Comparison of ENCODE assay signal across 1 cellular context in the genomic region with DNA sequence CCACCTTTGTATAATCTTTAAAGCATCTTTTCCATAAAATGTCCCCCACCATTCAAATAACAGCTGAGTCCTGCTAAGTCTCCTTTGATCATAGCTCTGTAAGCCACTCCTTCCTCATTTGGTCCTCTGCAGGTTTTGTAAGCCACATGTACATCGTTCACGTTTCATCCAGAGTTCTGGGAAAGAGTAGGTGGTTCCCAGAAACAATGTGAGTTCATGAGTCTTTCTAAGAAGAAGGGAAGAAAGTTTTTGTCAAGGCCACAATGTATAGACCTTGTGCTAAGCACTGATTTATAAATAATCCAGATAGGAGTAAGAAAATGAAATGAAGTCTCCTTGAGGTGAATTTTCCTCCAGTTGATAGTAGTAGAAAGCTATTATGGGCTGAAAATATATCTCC.
TF ChIP-seq lines count a peak whose summit lies in the region.

No MANE protein-coding gene starts in this region.

TF ChIP-seq in K562, 482 proteins besides CTCF, POLR2A, EP300 and RAD21:
- TF ChIP-seq MYC (IDR thresholded peaks at IDR 0.05; ENCODE audit: low read depth, low read length) (0 out of 2 replicates have a peak, but pooled peaks have one; percentile 12), MYC (CRISPR knock-in tag; IDR thresholded peaks at IDR 0.05; ENCODE audit: borderline replicate concordance, low read depth) (no peak), EGR1 (conservative IDR thresholded peaks at IDR 0.05) (peak; percentile 86), U2AF2 (optimal IDR thresholded peaks at IDR 0.05; ENCODE audit: low read depth, low read length) (no peak), CTBP1 (IDR thresholded peaks at IDR 0.05; ENCODE audit: borderline replicate concordance) (peak; percentile 68; the same call in 1 of the 2 replicates), HDAC1 (IDR thresholded peaks at IDR 0.05) (peak in 1 of 2 experiments; percentile 74; a peak in 2 of 4 replicates), MNT (conservative IDR thresholded peaks at IDR 0.05) (0 out of 4 replicates have a peak, but pooled peaks of 1 of the 2 experiments have one; percentile 38), HDAC2 (IDR thresholded peaks at IDR 0.05) (0 out of 2 replicates have a peak, but pooled peaks have one; percentile 38), CBFA2T3 (IDR thresholded peaks at IDR 0.05) (peak; percentile 11; the same call in 1 of the 2 replicates), SOX6 (IDR thresholded peaks at IDR 0.05) (peak; percentile 24; the same call in 1 of the 2 replicates), BHLHE40 (IDR thresholded peaks at IDR 0.05; ENCODE audit: low read length) (peak; percentile 68), TCF3 (CRISPR knock-in tag; IDR thresholded peaks at IDR 0.05) (peak; percentile 41; the same call in 1 of the 2 replicates), RCOR1 (IDR thresholded peaks at IDR 0.05; ENCODE audit: borderline replicate concordance in 1 of 2, low read depth in 2 of 2, low read length in 2 of 2) (peak in 1 of 2 experiments; percentile 68; a peak in 2 of 4 replicates), KDM1A (IDR thresholded peaks at IDR 0.05) (peak; percentile 72 to 86), ZNF253 (CRISPR knock-in tag; conservative IDR thresholded peaks at IDR 0.05) (no peak), FOXO4 (CRISPR knock-in tag; IDR thresholded peaks at IDR 0.05) (no peak), SMARCE1 (IDR thresholded peaks at IDR 0.05) (no peak), JUND (IDR thresholded peaks at IDR 0.05; ENCODE audit: borderline replicate concordance, low read depth, low read length) (0 out of 2 replicates have a peak, but pooled peaks have one; percentile 12), JUND (tag; IDR thresholded peaks at IDR 0.05; ENCODE audit: borderline replicate concordance, low read depth, low read length) (no peak)
